ENCODE assay signal across 4 cellular contexts in genomic region chr19:49490287-49491029, GRCh38. TPM values are rescaled to one million over a fixed set of nuclear protein-coding genes. Genes with fewer than 3 reads are reported as not detected.
DNase-seq lines count a peak whose midpoint lies in the region; ATAC-seq and TF ChIP-seq lines count a peak whose summit lies in the region.

No MANE protein-coding gene starts in this region.

- no peak for ATAC-seq in GM18868 (IDR thresholded peaks at IDR 0.05; ENCODE audit: unreplicated experiment)

- DNase-seq in HL-60 (ENCODE audit: low read depth in 1 of 2, low spot score in 1 of 2) = no peak
- no peak for DNase-seq in fibroblast of the aortic adventitia (ENCODE audit: low read depth)
- DNase-seq in activated gamma-delta T cell treated with Interleukin-2 at 50 U/mL for 16 hours = no peak

- H3K27ac ChIP-seq in HL-60 (replicated peaks) = peak overlapping the region; percentile 98

- TF ChIP-seq CTCF in HL-60 (IDR thresholded peaks at IDR 0.05; ENCODE audit: insufficient read depth, low read length) (no peak), fibroblast of the aortic adventitia (IDR thresholded peaks at IDR 0.05; ENCODE audit: insufficient read depth, low read length) (no peak)

- H3K4me3 ChIP-seq in HL-60 (replicated peaks; ENCODE audit: insufficient read depth, low read length) (peak overlapping the region; percentile 67), fibroblast of the aortic adventitia (ENCODE audit: low read depth, low read length) (peak overlapping the region; percentile 97)

- no peaks in the 10 kb centered on the region for H3K27me3 ChIP-seq in HL-60 (ENCODE audit: insufficient read depth, poor library complexity, severe bottlenecking)

RNA-seq across cellular contexts. Expression of gene RPL13A, which starts 3.0 kb away (rescaled TPM):
- total RNA-seq in fibroblast of the aortic adventitia (ENCODE audit: low replicate concordance) = 2,039 and 2,642 TPM in 2 replicates

RNA-seq across cellular contexts. Expression of gene RPS11, which starts 5.8 kb away (rescaled TPM):
- total RNA-seq in fibroblast of the aortic adventitia (ENCODE audit: low replicate concordance) = 2,258 and 4,425 TPM in 2 replicates

RNA-seq across cellular contexts. Expression of gene FLT3LG, which starts 16.4 kb away (rescaled TPM):
- 3.7 and 5.4 TPM in 2 replicates for total RNA-seq in fibroblast of the aortic adventitia (ENCODE audit: low replicate concordance)

RNA-seq across cellular contexts. Expression of gene FCGRT, which starts 22.0 kb away (rescaled TPM):
- total RNA-seq in fibroblast of the aortic adventitia (ENCODE audit: low replicate concordance) = 73.8 and 132 TPM in 2 replicates

RNA-seq across cellular contexts. Expression of gene RCN3, which starts 37.3 kb away (rescaled TPM):
- 121 and 181 TPM in 2 replicates for total RNA-seq in fibroblast of the aortic adventitia (ENCODE audit: low replicate concordance)
